Comparison of ENCODE assay signal across 1 cellular context in the genomic region with DNA sequence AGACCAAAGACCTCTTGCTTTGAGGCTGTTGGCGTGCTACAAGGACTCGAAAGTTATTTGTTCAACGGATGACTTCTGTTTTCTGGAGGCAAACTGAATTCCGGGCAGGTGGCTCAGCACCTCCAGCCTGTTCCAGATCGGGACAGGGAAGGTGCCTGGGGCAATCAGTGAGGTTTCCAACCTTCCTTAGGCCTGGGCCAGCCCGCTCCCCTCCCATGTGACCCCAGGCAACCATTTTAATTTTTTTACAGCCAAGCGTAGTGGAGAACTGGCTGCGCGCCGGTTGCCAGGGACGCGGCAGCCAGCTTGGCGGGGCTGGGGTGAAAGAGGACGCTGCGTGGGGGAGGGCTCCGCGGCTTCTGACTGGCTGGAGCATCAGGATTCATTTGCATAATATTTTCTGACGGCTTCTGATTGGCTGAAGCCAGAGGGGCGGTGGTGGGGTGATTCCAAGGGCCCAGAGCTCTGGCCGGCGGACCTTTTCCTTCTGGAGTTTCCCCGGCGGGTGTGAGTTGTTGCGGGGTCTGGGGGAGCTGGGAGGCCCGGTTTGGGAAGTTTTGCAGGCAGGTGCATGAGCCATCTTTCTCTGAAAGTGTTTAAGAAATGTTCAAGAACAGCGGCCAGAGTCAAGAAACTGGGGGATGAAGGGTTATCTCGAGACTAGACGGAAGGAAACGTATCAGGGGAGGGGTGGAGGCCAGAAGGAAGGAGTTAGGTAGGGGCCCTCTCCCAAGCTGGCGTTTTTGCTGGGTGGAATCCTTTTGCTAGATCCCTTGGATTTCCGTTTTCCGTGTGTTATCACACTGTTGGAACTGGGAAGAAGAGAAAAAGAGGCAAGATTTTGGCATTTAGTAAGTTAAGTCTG.
TF ChIP-seq lines count a peak whose summit lies in the region.

A gene with protein sequence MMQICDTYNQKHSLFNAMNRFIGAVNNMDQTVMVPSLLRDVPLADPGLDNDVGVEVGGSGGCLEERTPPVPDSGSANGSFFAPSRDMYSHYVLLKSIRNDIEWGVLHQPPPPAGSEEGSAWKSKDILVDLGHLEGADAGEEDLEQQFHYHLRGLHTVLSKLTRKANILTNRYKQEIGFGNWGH (plus strand): TSS at position 479 of the 865 bp plus-strand sequence. CDS start 3,488 bp downstream, outside the sequence.

TF ChIP-seq in K562, 482 proteins besides CTCF, POLR2A, EP300 and RAD21 (continued from another document and continues in another):
- TF ChIP-seq, protein P1, sequence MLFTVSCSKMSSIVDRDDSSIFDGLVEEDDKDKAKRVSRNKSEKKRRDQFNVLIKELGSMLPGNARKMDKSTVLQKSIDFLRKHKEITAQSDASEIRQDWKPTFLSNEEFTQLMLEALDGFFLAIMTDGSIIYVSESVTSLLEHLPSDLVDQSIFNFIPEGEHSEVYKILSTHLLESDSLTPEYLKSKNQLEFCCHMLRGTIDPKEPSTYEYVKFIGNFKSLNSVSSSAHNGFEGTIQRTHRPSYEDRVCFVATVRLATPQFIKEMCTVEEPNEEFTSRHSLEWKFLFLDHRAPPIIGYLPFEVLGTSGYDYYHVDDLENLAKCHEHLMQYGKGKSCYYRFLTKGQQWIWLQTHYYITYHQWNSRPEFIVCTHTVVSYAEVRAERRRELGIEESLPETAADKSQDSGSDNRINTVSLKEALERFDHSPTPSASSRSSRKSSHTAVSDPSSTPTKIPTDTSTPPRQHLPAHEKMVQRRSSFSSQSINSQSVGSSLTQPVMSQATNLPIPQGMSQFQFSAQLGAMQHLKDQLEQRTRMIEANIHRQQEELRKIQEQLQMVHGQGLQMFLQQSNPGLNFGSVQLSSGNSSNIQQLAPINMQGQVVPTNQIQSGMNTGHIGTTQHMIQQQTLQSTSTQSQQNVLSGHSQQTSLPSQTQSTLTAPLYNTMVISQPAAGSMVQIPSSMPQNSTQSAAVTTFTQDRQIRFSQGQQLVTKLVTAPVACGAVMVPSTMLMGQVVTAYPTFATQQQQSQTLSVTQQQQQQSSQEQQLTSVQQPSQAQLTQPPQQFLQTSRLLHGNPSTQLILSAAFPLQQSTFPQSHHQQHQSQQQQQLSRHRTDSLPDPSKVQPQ (CRISPR knock-in tag; IDR thresholded peaks at IDR 0.05; ENCODE audit: borderline replicate concordance) = no peak
- TF ChIP-seq HDAC1 (IDR thresholded peaks at IDR 0.05) (peak in 1 of 2 experiments; percentile 64; a peak in 1 of 4 replicates), NR4A1 (CRISPR knock-in tag; IDR thresholded peaks at IDR 0.05) (no peak), NR4A1 (tag; IDR thresholded peaks at IDR 0.05) (no peak), CBFA2T3 (IDR thresholded peaks at IDR 0.05) (no peak), NR2C1 (IDR thresholded peaks at IDR 0.05) (peak; percentile 35; the same call in 1 of the 2 replicates), NR2C1 (tag; IDR thresholded peaks at IDR 0.05) (peak; percentile 66), TGIF2 (CRISPR knock-in tag; IDR thresholded peaks at IDR 0.05) (no peak), CREBBP (IDR thresholded peaks at IDR 0.05; ENCODE audit: low read depth, low read length) (no peak), ZNF239 (CRISPR knock-in tag; IDR thresholded peaks at IDR 0.05) (no peak), MEF2D (tag; conservative IDR thresholded peaks at IDR 0.05; ENCODE audit: low read depth) (no peak), SP1 (CRISPR knock-in tag; IDR thresholded peaks at IDR 0.05) (0 out of 2 replicates have a peak, but pooled peaks have one; percentile 26), SETDB1 (IDR thresholded peaks at IDR 0.05; ENCODE audit: low read length) (no peak), NONO (IDR thresholded peaks at IDR 0.05; ENCODE audit: low read depth in 2 of 2, low read length in 1 of 2) (peak in 1 of 2 experiments; percentile 29; a peak in 1 of 4 replicates), NFYB (IDR thresholded peaks at IDR 0.05; ENCODE audit: extremely low read depth, insufficient read length) (peak; percentile 57), NEUROD1 (IDR thresholded peaks at IDR 0.05; ENCODE audit: borderline replicate concordance, low read depth, low read length, partially characterized antibody) (peak; percentile 36), POLR2G (IDR thresholded peaks at IDR 0.05; ENCODE audit: low read depth, low read length) (peak; percentile 78), CHD2 (IDR thresholded peaks at IDR 0.05; ENCODE audit: low read depth, low read length) (peak; percentile 52), FOXJ3 (CRISPR knock-in tag; IDR thresholded peaks at IDR 0.05) (no peak), MYC (IDR thresholded peaks at IDR 0.05; ENCODE audit: low read depth, low read length) (peak; percentile 36; the same call in 1 of the 2 replicates), MYC (CRISPR knock-in tag; IDR thresholded peaks at IDR 0.05; ENCODE audit: borderline replicate concordance, low read depth) (no peak), ILK (tag; IDR thresholded peaks at IDR 0.05; ENCODE audit: borderline replicate concordance, low read depth) (no peak), ZNF778 (CRISPR knock-in tag; IDR thresholded peaks at IDR 0.05) (no peak)
- TF ChIP-seq, protein P2, sequence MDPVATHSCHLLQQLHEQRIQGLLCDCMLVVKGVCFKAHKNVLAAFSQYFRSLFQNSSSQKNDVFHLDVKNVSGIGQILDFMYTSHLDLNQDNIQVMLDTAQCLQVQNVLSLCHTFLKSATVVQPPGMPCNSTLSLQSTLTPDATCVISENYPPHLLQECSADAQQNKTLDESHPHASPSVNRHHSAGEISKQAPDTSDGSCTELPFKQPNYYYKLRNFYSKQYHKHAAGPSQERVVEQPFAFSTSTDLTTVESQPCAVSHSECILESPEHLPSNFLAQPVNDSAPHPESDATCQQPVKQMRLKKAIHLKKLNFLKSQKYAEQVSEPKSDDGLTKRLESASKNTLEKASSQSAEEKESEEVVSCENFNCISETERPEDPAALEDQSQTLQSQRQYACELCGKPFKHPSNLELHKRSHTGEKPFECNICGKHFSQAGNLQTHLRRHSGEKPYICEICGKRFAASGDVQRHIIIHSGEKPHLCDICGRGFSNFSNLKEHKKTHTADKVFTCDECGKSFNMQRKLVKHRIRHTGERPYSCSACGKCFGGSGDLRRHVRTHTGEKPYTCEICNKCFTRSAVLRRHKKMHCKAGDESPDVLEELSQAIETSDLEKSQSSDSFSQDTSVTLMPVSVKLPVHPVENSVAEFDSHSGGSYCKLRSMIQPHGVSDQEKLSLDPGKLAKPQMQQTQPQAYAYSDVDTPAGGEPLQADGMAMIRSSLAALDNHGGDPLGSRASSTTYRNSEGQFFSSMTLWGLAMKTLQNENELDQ (CRISPR knock-in tag; IDR thresholded peaks at IDR 0.05; ENCODE audit: borderline replicate concordance) = no peak
- TF ChIP-seq, protein P3, sequence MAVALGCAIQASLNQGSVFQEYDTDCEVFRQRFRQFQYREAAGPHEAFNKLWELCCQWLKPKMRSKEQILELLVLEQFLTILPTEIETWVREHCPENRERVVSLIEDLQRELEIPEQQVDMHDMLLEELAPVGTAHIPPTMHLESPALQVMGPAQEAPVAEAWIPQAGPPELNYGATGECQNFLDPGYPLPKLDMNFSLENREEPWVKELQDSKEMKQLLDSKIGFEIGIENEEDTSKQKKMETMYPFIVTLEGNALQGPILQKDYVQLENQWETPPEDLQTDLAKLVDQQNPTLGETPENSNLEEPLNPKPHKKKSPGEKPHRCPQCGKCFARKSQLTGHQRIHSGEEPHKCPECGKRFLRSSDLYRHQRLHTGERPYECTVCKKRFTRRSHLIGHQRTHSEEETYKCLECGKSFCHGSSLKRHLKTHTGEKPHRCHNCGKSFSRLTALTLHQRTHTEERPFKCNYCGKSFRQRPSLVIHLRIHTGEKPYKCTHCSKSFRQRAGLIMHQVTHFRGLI (CRISPR knock-in tag; IDR thresholded peaks at IDR 0.05) = no peak
- TF ChIP-seq, protein P4, sequence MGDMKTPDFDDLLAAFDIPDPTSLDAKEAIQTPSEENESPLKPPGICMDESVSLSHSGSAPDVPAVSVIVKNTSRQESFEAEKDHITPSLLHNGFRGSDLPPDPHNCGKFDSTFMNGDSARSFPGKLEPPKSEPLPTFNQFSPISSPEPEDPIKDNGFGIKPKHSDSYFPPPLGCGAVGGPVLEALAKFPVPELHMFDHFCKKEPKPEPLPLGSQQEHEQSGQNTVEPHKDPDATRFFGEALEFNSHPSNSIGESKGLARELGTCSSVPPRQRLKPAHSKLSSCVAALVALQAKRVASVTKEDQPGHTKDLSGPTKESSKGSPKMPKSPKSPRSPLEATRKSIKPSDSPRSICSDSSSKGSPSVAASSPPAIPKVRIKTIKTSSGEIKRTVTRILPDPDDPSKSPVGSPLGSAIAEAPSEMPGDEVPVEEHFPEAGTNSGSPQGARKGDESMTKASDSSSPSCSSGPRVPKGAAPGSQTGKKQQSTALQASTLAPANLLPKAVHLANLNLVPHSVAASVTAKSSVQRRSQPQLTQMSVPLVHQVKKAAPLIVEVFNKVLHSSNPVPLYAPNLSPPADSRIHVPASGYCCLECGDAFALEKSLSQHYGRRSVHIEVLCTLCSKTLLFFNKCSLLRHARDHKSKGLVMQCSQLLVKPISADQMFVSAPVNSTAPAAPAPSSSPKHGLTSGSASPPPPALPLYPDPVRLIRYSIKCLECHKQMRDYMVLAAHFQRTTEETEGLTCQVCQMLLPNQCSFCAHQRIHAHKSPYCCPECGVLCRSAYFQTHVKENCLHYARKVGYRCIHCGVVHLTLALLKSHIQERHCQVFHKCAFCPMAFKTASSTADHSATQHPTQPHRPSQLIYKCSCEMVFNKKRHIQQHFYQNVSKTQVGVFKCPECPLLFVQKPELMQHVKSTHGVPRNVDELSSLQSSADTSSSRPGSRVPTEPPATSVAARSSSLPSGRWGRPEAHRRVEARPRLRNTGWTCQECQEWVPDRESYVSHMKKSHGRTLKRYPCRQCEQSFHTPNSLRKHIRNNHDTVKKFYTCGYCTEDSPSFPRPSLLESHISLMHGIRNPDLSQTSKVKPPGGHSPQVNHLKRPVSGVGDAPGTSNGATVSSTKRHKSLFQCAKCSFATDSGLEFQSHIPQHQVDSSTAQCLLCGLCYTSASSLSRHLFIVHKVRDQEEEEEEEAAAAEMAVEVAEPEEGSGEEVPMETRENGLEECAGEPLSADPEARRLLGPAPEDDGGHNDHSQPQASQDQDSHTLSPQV (IDR thresholded peaks at IDR 0.05) = peak; percentile 75
- TF ChIP-seq, protein P5, sequence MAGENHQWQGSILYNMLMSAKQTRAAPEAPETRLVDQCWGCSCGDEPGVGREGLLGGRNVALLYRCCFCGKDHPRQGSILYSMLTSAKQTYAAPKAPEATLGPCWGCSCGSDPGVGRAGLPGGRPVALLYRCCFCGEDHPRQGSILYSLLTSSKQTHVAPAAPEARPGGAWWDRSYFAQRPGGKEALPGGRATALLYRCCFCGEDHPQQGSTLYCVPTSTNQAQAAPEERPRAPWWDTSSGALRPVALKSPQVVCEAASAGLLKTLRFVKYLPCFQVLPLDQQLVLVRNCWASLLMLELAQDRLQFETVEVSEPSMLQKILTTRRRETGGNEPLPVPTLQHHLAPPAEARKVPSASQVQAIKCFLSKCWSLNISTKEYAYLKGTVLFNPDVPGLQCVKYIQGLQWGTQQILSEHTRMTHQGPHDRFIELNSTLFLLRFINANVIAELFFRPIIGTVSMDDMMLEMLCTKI (IDR thresholded peaks at IDR 0.05; ENCODE audit: partially characterized antibody) = no peak
- TF ChIP-seq, protein P6, sequence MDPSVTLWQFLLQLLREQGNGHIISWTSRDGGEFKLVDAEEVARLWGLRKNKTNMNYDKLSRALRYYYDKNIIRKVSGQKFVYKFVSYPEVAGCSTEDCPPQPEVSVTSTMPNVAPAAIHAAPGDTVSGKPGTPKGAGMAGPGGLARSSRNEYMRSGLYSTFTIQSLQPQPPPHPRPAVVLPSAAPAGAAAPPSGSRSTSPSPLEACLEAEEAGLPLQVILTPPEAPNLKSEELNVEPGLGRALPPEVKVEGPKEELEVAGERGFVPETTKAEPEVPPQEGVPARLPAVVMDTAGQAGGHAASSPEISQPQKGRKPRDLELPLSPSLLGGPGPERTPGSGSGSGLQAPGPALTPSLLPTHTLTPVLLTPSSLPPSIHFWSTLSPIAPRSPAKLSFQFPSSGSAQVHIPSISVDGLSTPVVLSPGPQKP (CRISPR knock-in tag; IDR thresholded peaks at IDR 0.05) = no peak
- TF ChIP-seq, protein P7, sequence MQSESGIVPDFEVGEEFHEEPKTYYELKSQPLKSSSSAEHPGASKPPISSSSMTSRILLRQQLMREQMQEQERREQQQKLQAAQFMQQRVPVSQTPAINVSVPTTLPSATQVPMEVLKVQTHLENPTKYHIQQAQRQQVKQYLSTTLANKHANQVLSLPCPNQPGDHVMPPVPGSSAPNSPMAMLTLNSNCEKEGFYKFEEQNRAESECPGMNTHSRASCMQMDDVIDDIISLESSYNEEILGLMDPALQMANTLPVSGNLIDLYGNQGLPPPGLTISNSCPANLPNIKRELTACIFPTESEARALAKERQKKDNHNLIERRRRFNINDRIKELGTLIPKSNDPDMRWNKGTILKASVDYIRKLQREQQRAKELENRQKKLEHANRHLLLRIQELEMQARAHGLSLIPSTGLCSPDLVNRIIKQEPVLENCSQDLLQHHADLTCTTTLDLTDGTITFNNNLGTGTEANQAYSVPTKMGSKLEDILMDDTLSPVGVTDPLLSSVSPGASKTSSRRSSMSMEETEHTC (IDR thresholded peaks at IDR 0.05) = no peak
- TF ChIP-seq, protein P8, sequence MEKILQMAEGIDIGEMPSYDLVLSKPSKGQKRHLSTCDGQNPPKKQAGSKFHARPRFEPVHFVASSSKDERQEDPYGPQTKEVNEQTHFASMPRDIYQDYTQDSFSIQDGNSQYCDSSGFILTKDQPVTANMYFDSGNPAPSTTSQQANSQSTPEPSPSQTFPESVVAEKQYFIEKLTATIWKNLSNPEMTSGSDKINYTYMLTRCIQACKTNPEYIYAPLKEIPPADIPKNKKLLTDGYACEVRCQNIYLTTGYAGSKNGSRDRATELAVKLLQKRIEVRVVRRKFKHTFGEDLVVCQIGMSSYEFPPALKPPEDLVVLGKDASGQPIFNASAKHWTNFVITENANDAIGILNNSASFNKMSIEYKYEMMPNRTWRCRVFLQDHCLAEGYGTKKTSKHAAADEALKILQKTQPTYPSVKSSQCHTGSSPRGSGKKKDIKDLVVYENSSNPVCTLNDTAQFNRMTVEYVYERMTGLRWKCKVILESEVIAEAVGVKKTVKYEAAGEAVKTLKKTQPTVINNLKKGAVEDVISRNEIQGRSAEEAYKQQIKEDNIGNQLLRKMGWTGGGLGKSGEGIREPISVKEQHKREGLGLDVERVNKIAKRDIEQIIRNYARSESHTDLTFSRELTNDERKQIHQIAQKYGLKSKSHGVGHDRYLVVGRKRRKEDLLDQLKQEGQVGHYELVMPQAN (IDR thresholded peaks at IDR 0.05; ENCODE audit: borderline replicate concordance) = peak; percentile 77
- TF ChIP-seq, protein P9, sequence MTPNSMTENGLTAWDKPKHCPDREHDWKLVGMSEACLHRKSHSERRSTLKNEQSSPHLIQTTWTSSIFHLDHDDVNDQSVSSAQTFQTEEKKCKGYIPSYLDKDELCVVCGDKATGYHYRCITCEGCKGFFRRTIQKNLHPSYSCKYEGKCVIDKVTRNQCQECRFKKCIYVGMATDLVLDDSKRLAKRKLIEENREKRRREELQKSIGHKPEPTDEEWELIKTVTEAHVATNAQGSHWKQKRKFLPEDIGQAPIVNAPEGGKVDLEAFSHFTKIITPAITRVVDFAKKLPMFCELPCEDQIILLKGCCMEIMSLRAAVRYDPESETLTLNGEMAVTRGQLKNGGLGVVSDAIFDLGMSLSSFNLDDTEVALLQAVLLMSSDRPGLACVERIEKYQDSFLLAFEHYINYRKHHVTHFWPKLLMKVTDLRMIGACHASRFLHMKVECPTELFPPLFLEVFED (CRISPR knock-in tag; conservative IDR thresholded peaks at IDR 0.05) = 0 out of 2 replicates have a peak, but pooled peaks have one; percentile 39
